ENCODE assay signal across 8 cellular contexts in genomic region chr16:58487566-58488351, GRCh38. TPM values are rescaled to one million over a fixed set of nuclear protein-coding genes. Genes with fewer than 3 reads are reported as not detected.
DNase-seq lines count a peak whose midpoint lies in the region; ATAC-seq, FAIRE-seq and TF ChIP-seq lines count a peak whose summit lies in the region.

No MANE protein-coding gene starts in this region.

- TF ChIP-seq CTCF in PC-3 (conservative IDR thresholded peaks at IDR 0.05; ENCODE audit: low read depth, low read length) (peak; percentile 79), neutrophil (IDR thresholded peaks at IDR 0.05) (peak; percentile 75), stomach (IDR thresholded peaks at IDR 0.05) (peak in 5 of 7 experiments; percentile 83 to 92 (median 89))

- DNase-seq in AG08396 (ENCODE audit: low spot score) (peak; percentile 90), HTR-8/SVneo (ENCODE audit: insufficient read length, low spot score) (peak; percentile 91), PC-3 (peak; percentile 78), activated T-helper 1 cell treated with Interleukin-2 at 50 U/mL for 16 hours (ENCODE audit: low read depth) (peak; percentile 49), fibroblast of peridontal ligament (ENCODE audit: extremely low read depth) (peak; percentile 54), stomach (peak; percentile 84)

- CTCF ChIA-PET in PC-3 (lab: Charles Lee), result interaction anchor here (0.6 to 1.1 kb wide), 6 partner anchors 10 to 151 kb away, joined by 3 to 21 read pairs (median 6); no protein-coding TSS in a partner anchor

- H3K4me1 ChIP-seq in PC-3 (ENCODE audit: insufficient read depth, low read length) (no peaks in the 10 kb centered on the region), neutrophil (ENCODE audit: control insufficient read depth in 1 of 2, insufficient read depth in 1 of 2, low read depth in 1 of 2, low read length in 1 of 2) (peaks cover 3 to 4% of the 10 kb centered on the region in 2 experiments), stomach (peaks cover 0 to 8% (median 6%) of the 10 kb centered on the region in 4 donors)

- no peak for TF ChIP-seq EP300 in stomach (IDR thresholded peaks at IDR 0.05)

- H3K9me3 ChIP-seq in PC-3 (ENCODE audit: low read length) (no peaks in the 10 kb centered on the region), neutrophil (no peaks in the 10 kb centered on the region), stomach (no peaks in the 10 kb centered on the region)

- ATAC-seq in GM18511 (IDR thresholded peaks at IDR 0.05; ENCODE audit: unreplicated experiment) (peak; percentile 75), PC-3 (peak; percentile 88)

- no peak overlapping the region for H3K4me3 ChIP-seq in PC-3 (ENCODE audit: low read length)
- H3K4me3 ChIP-seq in neutrophil (ENCODE audit: low read depth in 1 of 2, low read length in 1 of 2), result no peak overlapping the region
- H3K4me3 ChIP-seq in stomach, result peak overlapping the region in 1 of 4 donors; percentile 32

- peak overlapping the region; percentile 63; the same call in 1 of the 2 replicates for H2AFZ ChIP-seq in PC-3 (ENCODE audit: low read length)

- WGBS in stomach, 5 donors, result 15 to 37% (median 16%) methylated on average over 20 to 43 of the region's 43 CpGs

- H3K79me2 ChIP-seq in PC-3 (ENCODE audit: low read length), result no peaks in the 10 kb centered on the region

- H3K4me2 ChIP-seq in PC-3 (ENCODE audit: low read length), result peak overlapping the region; percentile 37; the same call in 1 of the 2 replicates

- H4K20me1 ChIP-seq in PC-3 (ENCODE audit: low read length), result no peaks in the 10 kb centered on the region

- H3K27ac ChIP-seq in PC-3 (ENCODE audit: low read length) (no peak overlapping the region), neutrophil (no peak overlapping the region), stomach (no peak overlapping the region)

- no peaks in the 10 kb centered on the region for H3K27me3 ChIP-seq in PC-3 (ENCODE audit: low read length)
- H3K27me3 ChIP-seq in neutrophil, result peaks cover 38% of the 10 kb centered on the region
- no peaks in the 10 kb centered on the region for H3K27me3 ChIP-seq in stomach

- H3K9ac ChIP-seq in PC-3 (ENCODE audit: low read length), result no peak overlapping the region

- no TSS peak for BruUV-seq in PC-3 (replicated peaks; lab: Mats Ljungman, UMichigan)

- TF ChIP-seq POLR2A in stomach (IDR thresholded peaks at IDR 0.05), result no peak

- intact Hi-C loops in PC-3 (cut with micrococcal nuclease) (loop anchor here (1.0 kb wide), 1 partner anchor 151 kb away; no protein-coding TSS in a partner anchor), stomach (cut with DNase I; ENCODE audit: low total_unique reads) (loop anchor here (5.0 kb wide), 1 partner anchor 150 kb away; no protein-coding TSS in a partner anchor)

- no peaks in the 10 kb centered on the region for H3K36me3 ChIP-seq in PC-3 (ENCODE audit: low read depth, low read length)
- H3K36me3 ChIP-seq in neutrophil, result no peaks in the 10 kb centered on the region
- no peaks in the 10 kb centered on the region for H3K36me3 ChIP-seq in stomach

- no peaks in the 10 kb centered on the region for H3K9me2 ChIP-seq in PC-3 (replicated peaks; ENCODE audit: low read length)

- peak; percentile 97 for FAIRE-seq in HTR-8/SVneo (lab: Jason Lieb, UNC)

- POLR2A ChIA-PET in PC-3 (lab: Charles Lee; ENCODE audit: unreplicated experiment), result no interaction called here

- H3F3A ChIP-seq in PC-3 (ENCODE audit: low read length, unreplicated experiment), result no peaks in the 10 kb centered on the region

RNA-seq across cellular contexts. Expression of gene NDRG4, which starts 12.2 kb away (rescaled TPM):
- 14.2 and 26.6 TPM in 2 replicates for total RNA-seq in PC-3 (2014; rRNA removed)
- 10 to 100 TPM in 4 of 5 donors, 1 to 10 TPM in 1; 3.2 to 48.7 (median 20.1) TPM for total RNA-seq in stomach
- polyA plus RNA-seq in stomach, result 10 to 100 TPM in 1 of 3 donors, 1 to 10 TPM in 2; 1.9 to 12.4 (median 4.8) TPM

RNA-seq across cellular contexts. Expression of gene SETD6, which starts 27.6 kb away (rescaled TPM):
- 22.0 and 22.5 TPM in 2 replicates for total RNA-seq in PC-3 (2014; rRNA removed)
- 100 to 1,000 TPM in 1 of 5 donors, 10 to 100 TPM in 4; 13.0 to 209 (median 68.0) TPM for total RNA-seq in stomach
- polyA plus RNA-seq in stomach, result 10 to 100 TPM in 1 of 3 donors, 1 to 10 TPM in 2; 7.7 to 14.7 (median 8.9) TPM
